Comparison of ENCODE assay signal across 18 cellular contexts in the genomic region with DNA sequence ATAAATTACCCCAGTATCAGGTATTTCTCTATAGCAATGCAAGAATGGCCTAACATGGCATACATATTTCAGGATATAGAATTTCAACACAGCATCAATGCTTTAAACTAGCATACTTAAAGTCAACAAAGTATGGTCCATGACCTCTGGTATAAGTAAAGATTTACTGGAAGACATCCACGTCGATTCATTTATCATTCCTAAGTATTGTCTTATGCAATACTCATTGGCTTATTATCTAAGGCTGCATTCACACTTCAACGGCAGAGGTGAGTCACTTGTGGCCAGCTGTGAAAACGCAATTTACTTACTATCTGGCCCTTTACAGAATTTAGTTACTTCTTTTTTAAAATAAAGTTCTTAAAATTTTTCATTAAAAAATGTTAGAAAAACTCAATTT. TPM values are rescaled to one million over a fixed set of nuclear protein-coding genes. Genes with fewer than 3 reads are reported as not detected.
A peak's percentile ranks its signal among the peaks of the same experiment; 100 is the strongest.
DNase-seq lines count a peak whose midpoint lies in the region; ATAC-seq and TF ChIP-seq lines count a peak whose summit lies in the region.
"Had no signal": no experiment of that assay in that cellular context is flagged by ENCODE, and none has a peak within 500 bp of the region (broad histone marks: within the 10 kb centered on the region; RNA-seq: fewer than 3 reads in every experiment).

No MANE protein-coding gene starts in this region.

- no peaks in the 10 kb centered on the region for H3K27me3 ChIP-seq in IMR-90 (ENCODE audit: control insufficient read depth, insufficient read depth, low read length)
- no peaks in the 10 kb centered on the region for H3K27me3 ChIP-seq in naive thymus-derived CD4-positive, alpha-beta T cell (ENCODE audit: control insufficient read depth in 2 of 2, insufficient read depth in 2 of 2, low read length in 2 of 2)
- H3K27me3 ChIP-seq: upper lobe of right lung had no signal

- in situ Hi-C loops in IMR-90 (cut with MboI; ENCODE audit: low sequenced_read_pairs), result no loop called here

- ATAC-seq in IMR-90 (ENCODE audit: low read depth) (no peak), HG03565 (IDR thresholded peaks at IDR 0.05; ENCODE audit: unreplicated experiment) (no peak)
- ATAC-seq in naive thymus-derived CD4-positive, alpha-beta T cell, result no peak
- ATAC-seq: upper lobe of right lung had no signal

- no peak overlapping the region for H3K14ac ChIP-seq in IMR-90 (replicated peaks; ENCODE audit: low read depth, low read length)

- TF ChIP-seq RAD21 in IMR-90 (IDR thresholded peaks at IDR 0.05; ENCODE audit: low read length), result no peak

- peaks cover 17 to 22% of the 10 kb centered on the region in 2 experiments; a peak in 3 of 4 replicates for H3K79me1 ChIP-seq in IMR-90 (ENCODE audit: low read depth in 1 of 2, low read length in 2 of 2)

- no peak overlapping the region for H2BK120ac ChIP-seq in IMR-90 (ENCODE audit: low read depth, low read length)

- no peak overlapping the region for H2AK5ac ChIP-seq in IMR-90 (ENCODE audit: low read depth, low read length)

- H2BK5ac ChIP-seq in IMR-90 (ENCODE audit: low read depth, low read length, poor library complexity, severe bottlenecking), result no peak overlapping the region

- H4K5ac ChIP-seq in IMR-90 (ENCODE audit: low read depth, low read length), result no peak overlapping the region

- peaks cover 5% of the 10 kb centered on the region for H3K36me3 ChIP-seq in IMR-90 (ENCODE audit: control insufficient read depth, insufficient read depth, low read length)
- peaks cover 0 to 3% (median 0%) of the 10 kb centered on the region in 3 experiments for H3K36me3 ChIP-seq in naive thymus-derived CD4-positive, alpha-beta T cell (ENCODE audit: control insufficient read depth in 2 of 3, insufficient read depth in 3 of 3, low read length in 3 of 3)
- H3K36me3 ChIP-seq: upper lobe of right lung had no signal

- WGBS in IMR-90 (ENCODE audit: extremely low coverage in 2 of 2, insufficient read length in 1 of 2), 2 experiments, result 70% methylated on average over 2 of the region's 4 CpGs; no CpG with 5 or more reads in 1 of the 2 experiments

- peaks cover 0 to 25% (median 3%) of the 10 kb centered on the region in 5 donors for H3K36me3 Mint-ChIP-seq in naive thymus-derived CD4-positive, alpha-beta T cell

- no TSS peak for BruUV-seq in IMR-90 (replicated peaks; lab: Mats Ljungman, UMichigan)

- no peak overlapping the region for H4K91ac ChIP-seq in IMR-90 (ENCODE audit: insufficient read depth, low read depth, low read length)

- H3K9ac ChIP-seq in IMR-90 (ENCODE audit: low read depth, low read length), result no peak overlapping the region

- no peak overlapping the region for H3K4me2 ChIP-seq in IMR-90 (ENCODE audit: low read depth, low read length)

- dilution Hi-C loops in IMR-90 (cut with HindIII; ENCODE audit: low sequenced_read_pairs, unreplicated experiment), result no loop called here

- H4K20me1 ChIP-seq in IMR-90 (ENCODE audit: insufficient read depth, low read length), result peaks cover 5% of the 10 kb centered on the region; the same call in 1 of the 2 replicates

- H3K4me1 ChIP-seq in IMR-90 (ENCODE audit: control insufficient read depth, insufficient read depth, low read length), result peaks cover 7% of the 10 kb centered on the region
- H3K4me1 ChIP-seq in naive thymus-derived CD4-positive, alpha-beta T cell (ENCODE audit: control insufficient read depth in 2 of 2, insufficient read depth in 2 of 2, low read length in 2 of 2), result no peaks in the 10 kb centered on the region
- H3K4me1 ChIP-seq: upper lobe of right lung had no signal

- TF ChIP-seq CTCF in AG09309 (IDR thresholded peaks at IDR 0.05; ENCODE audit: control insufficient read depth, insufficient read depth, low read depth, low read length, missing control alignments), result no peak
- no peak for TF ChIP-seq CTCF in IMR-90 (conservative IDR thresholded peaks at IDR 0.05; ENCODE audit: low read depth, low read length)

- no peaks in the 10 kb centered on the region for H3K9me3 ChIP-seq in IMR-90 (ENCODE audit: control insufficient read depth, insufficient read depth, low read length)
- H3K9me3 ChIP-seq in naive thymus-derived CD4-positive, alpha-beta T cell (ENCODE audit: control insufficient read depth in 2 of 3, low read length in 3 of 3), result peaks cover 0 to 5% (median 0%) of the 10 kb centered on the region in 3 experiments
- H3K9me3 ChIP-seq: upper lobe of right lung had no signal

- H3K27ac ChIP-seq in IMR-90 (ENCODE audit: insufficient read depth, low read length), result no peak overlapping the region
- H3K27ac ChIP-seq in naive thymus-derived CD4-positive, alpha-beta T cell (ENCODE audit: low read depth, low read length), result no peak overlapping the region
- H3K27ac ChIP-seq: upper lobe of right lung had no signal

- CTCF ChIA-PET in IMR-90 (lab: Yijun Ruan, JAX), result no interaction called here
- CTCF ChIA-PET in naive thymus-derived CD4-positive, alpha-beta T cell (lab: Charles Lee), result no interaction called here

- no peak overlapping the region for H3K4ac ChIP-seq in IMR-90 (ENCODE audit: low read depth, low read length)

- no peak overlapping the region for H3K27ac Mint-ChIP-seq in naive thymus-derived CD4-positive, alpha-beta T cell

- DNase-seq in AG09309 (ENCODE audit: low read depth) (peak; percentile 21), IMR-90 (peak; percentile 75), brain pericyte (ENCODE audit: low read depth, low spot score) (peak; percentile 20), iris pigment epithelial cell (ENCODE audit: low read depth) (peak; percentile 92), SHP77 (lab: John Stamatoyannopoulos, UW) (no peak), AML-193 (lab: John Stamatoyannopoulos, UW) (no peak)
- no peak for DNase-seq in naive thymus-derived CD4-positive, alpha-beta T cell
- DNase-seq: activated CD4-positive, alpha-beta T cell treated with anti-CD3 and anti-CD28 coated beads, Interleukin-2, amount 50 U/mL, for 4 hours; aorta; DMS79 treated with DMSO at 0.1 percent for 48 hours; midbrain; NCI-H1417 treated with DMSO at 0.1 percent for 48 hours; NCI-H510A treated with DMSO at 0.1 percent for 48 hours; posterior cingulate gyrus; RPMI8226; stimulated activated CD4-positive, alpha-beta T cell treated with anti-CD3 and anti-CD28 coated beads, Interleukin-2, amount 100 ng/mL, for 24 hours; upper lobe of right lung had no signal

- peaks cover 0 to 4% (median under 1%) of the 10 kb centered on the region in 7 donors for H3K4me1 Mint-ChIP-seq in naive thymus-derived CD4-positive, alpha-beta T cell

- H3K9me3 Mint-ChIP-seq in naive thymus-derived CD4-positive, alpha-beta T cell, result peaks cover 0 to 2% (median 0%) of the 10 kb centered on the region in 11 donors

- no peaks in the 10 kb centered on the region for H3K27me3 Mint-ChIP-seq in naive thymus-derived CD4-positive, alpha-beta T cell

- POLR2A ChIA-PET in IMR-90 (lab: Charles Lee; ENCODE audit: unreplicated experiment), result no interaction called here
- POLR2A ChIA-PET in naive thymus-derived CD4-positive, alpha-beta T cell (lab: Charles Lee), result no interaction called here

- no peak overlapping the region for H2BK20ac ChIP-seq in IMR-90 (ENCODE audit: low read depth, low read length)

- H3K18ac ChIP-seq in IMR-90 (ENCODE audit: low read depth, low read length), result no peak overlapping the region

- H3K56ac ChIP-seq in IMR-90 (ENCODE audit: extremely low read depth, insufficient read depth, low read length), result no peak overlapping the region

- no peak overlapping the region for H2BK15ac ChIP-seq in IMR-90 (ENCODE audit: low read depth, low read length)

- intact Hi-C loops in IMR-90 (cut with micrococcal nuclease), result no loop called here
- intact Hi-C loops in naive thymus-derived CD4-positive, alpha-beta T cell (cut with micrococcal nuclease), result no loop called here

- H4K8ac ChIP-seq in IMR-90 (ENCODE audit: low read depth in 2 of 2, low read length in 2 of 2), result no peak overlapping the region

- no peak for TF ChIP-seq POLR2A in IMR-90 (IDR thresholded peaks at IDR 0.05; ENCODE audit: low read depth, low read length)

- no peak overlapping the region for H2AFZ ChIP-seq in IMR-90 (replicated peaks; ENCODE audit: low read length, poor library complexity)

- H3K9me1 ChIP-seq in IMR-90 (ENCODE audit: insufficient read depth, low read length), result peaks cover 9% of the 10 kb centered on the region

- H3K4me3 ChIP-seq in AG09309 (ENCODE audit: control insufficient read depth, low read depth, low read length) (no peak overlapping the region), IMR-90 (ENCODE audit: insufficient read depth, low read depth, low read length) (no peak overlapping the region)
- H3K4me3 ChIP-seq in naive thymus-derived CD4-positive, alpha-beta T cell (ENCODE audit: low read length), result no peak overlapping the region
- H3K4me3 ChIP-seq: upper lobe of right lung had no signal

- no peak overlapping the region for H2AK9ac ChIP-seq in IMR-90 (replicated peaks; ENCODE audit: low read depth, low read length, poor library complexity)

- no peak overlapping the region for H3K4me3 Mint-ChIP-seq in naive thymus-derived CD4-positive, alpha-beta T cell

- H3K23ac ChIP-seq in IMR-90 (ENCODE audit: low read depth, low read length), result no peak overlapping the region

TF ChIP-seq in IMR-90, 13 proteins besides CTCF, POLR2A, EP300 and RAD21 (continues in another document):
- TF ChIP-seq CHD1 (IDR thresholded peaks at IDR 0.05; ENCODE audit: low read depth, low read length), result no peak
- TF ChIP-seq, protein P1, sequence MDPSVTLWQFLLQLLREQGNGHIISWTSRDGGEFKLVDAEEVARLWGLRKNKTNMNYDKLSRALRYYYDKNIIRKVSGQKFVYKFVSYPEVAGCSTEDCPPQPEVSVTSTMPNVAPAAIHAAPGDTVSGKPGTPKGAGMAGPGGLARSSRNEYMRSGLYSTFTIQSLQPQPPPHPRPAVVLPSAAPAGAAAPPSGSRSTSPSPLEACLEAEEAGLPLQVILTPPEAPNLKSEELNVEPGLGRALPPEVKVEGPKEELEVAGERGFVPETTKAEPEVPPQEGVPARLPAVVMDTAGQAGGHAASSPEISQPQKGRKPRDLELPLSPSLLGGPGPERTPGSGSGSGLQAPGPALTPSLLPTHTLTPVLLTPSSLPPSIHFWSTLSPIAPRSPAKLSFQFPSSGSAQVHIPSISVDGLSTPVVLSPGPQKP (IDR thresholded peaks at IDR 0.05; ENCODE audit: borderline replicate concordance, low read depth, low read length), result no peak
- TF ChIP-seq BHLHE40 (IDR thresholded peaks at IDR 0.05; ENCODE audit: low read depth, low read length), result no peak
- TF ChIP-seq RFX5 (IDR thresholded peaks at IDR 0.05; ENCODE audit: low read depth, low read length), result no peak
- TF ChIP-seq NFE2L2 (IDR thresholded peaks at IDR 0.05; ENCODE audit: low read depth, low read length), result no peak
- TF ChIP-seq FOS (IDR thresholded peaks at IDR 0.05; ENCODE audit: low read depth, low read length), result 0 out of 2 replicates have a peak, but pooled peaks have one; percentile 28
- TF ChIP-seq MAFK (IDR thresholded peaks at IDR 0.05; ENCODE audit: low read depth, low read length), result no peak

RNA-seq across cellular contexts. Expression of a gene that starts 42.6 kb away (rescaled TPM):
- total RNA-seq in IMR-90 (2012; rRNA removed), result 28.0 and 30.3 TPM in 2 replicates
- 17.1 and 20.1 TPM in 2 replicates for polyA plus RNA-seq in IMR-90 (2012; rRNA removed)
- 5.5 and 14.0 TPM in 2 replicates for polyA plus RNA-seq in IMR-90 (2012; cell fraction: cytosol; rRNA removed)
- polyA plus RNA-seq in IMR-90 (2012; cell fraction: nucleus; rRNA removed; ENCODE audit: low replicate concordance), result 8.6 and 50.7 TPM in 2 replicates
- total RNA-seq in naive thymus-derived CD4-positive, alpha-beta T cell, result 1 to 10 TPM; 4.1 to 5.2 (median 4.9) TPM
- 1 to 10 TPM in 1 of 2 donors, under 1 TPM in 1; 0.60 to 2.1 TPM for polyA plus RNA-seq in naive thymus-derived CD4-positive, alpha-beta T cell

Comparison
In these comparisons a context has a peak if more than half of its experiments do, and no peak if none do; other contexts are left out.
1. DNase-seq: peak in AG09309 (single experiment), IMR-90 (single experiment), brain pericyte (single experiment) and iris pigment epithelial cell (single experiment); none in naive thymus-derived CD4-positive, alpha-beta T cell (0 of 9), SHP77 (0 of 2) and AML-193 (0 of 2).